Comparison of ENCODE assay signal across 16 cellular contexts in genomic region chr11:116864531-116864930, GRCh38. TPM values are rescaled to one million over a fixed set of nuclear protein-coding genes. Genes with fewer than 3 reads are reported as not detected.
"Had no signal": no experiment of that assay in that cellular context is flagged by ENCODE, and none has a peak within 500 bp of the region (broad histone marks: within the 10 kb centered on the region; RNA-seq: fewer than 3 reads in every experiment).

No MANE protein-coding gene starts in this region.

- H3K27ac ChIP-seq: coronary artery, skin epidermis, thyroid gland, vagina had no signal

- H3K9me3 ChIP-seq: thyroid gland, vagina had no signal

- H3K4me3 Mint-ChIP-seq: activated CD4-positive, alpha-beta memory T cell treated with anti-CD3 and anti-CD28 coated beads, Interleukin-2, amount 10 ng/mL, durations not matched to agents 7 days and 5 days; activated naive CD8-positive, alpha-beta T cell treated with anti-CD3 and anti-CD28 coated beads, Interleukin-2, amount 10 ng/mL, durations not matched to agents 7 days and 5 days; naive thymus-derived CD4-positive, alpha-beta T cell; T-helper 2 cell treated with Interferon-gamma antibody and Interleukin-4, amounts not matched to agents 5 μg/mL and 100 μg/mL, for 36 hours had no signal

- H3K9me3 Mint-ChIP-seq: activated CD4-positive, alpha-beta memory T cell treated with anti-CD3 and anti-CD28 coated beads, Interleukin-2, amount 10 ng/mL, durations not matched to agents 7 days and 5 days; activated naive CD8-positive, alpha-beta T cell treated with anti-CD3 and anti-CD28 coated beads, Interleukin-2, amount 10 ng/mL, durations not matched to agents 7 days and 5 days; naive thymus-derived CD4-positive, alpha-beta T cell; T-helper 2 cell treated with Interferon-gamma antibody and Interleukin-4, amounts not matched to agents 5 μg/mL and 100 μg/mL, for 36 hours had no signal

- DNase-seq: activated CD4-positive, alpha-beta memory T cell treated with anti-CD3 and anti-CD28 coated beads, Interleukin-2, amount 10 ng/mL, durations not matched to agents 7 days and 5 days; activated naive CD8-positive, alpha-beta T cell treated with anti-CD3 and anti-CD28 coated beads, Interleukin-2, amount 10 ng/mL, durations not matched to agents 7 days and 5 days; activated T-cell treated with anti-CD3 and anti-CD28 coated beads, Interleukin-2, amount 50 U/mL, for 48 hours; aorta; effector CD4-positive, alpha-beta T cell; left cardiac atrium; naive thymus-derived CD4-positive, alpha-beta T cell; thyroid gland had no signal

- H3K27me3 ChIP-seq: thyroid gland, vagina had no signal

- H3K4me3 ChIP-seq: coronary artery, skin epidermis, thyroid gland, vagina had no signal

- H3K4me1 ChIP-seq: thyroid gland, vagina had no signal

- H3K27ac Mint-ChIP-seq: activated CD4-positive, alpha-beta memory T cell treated with anti-CD3 and anti-CD28 coated beads, Interleukin-2, amount 10 ng/mL, durations not matched to agents 7 days and 5 days; activated naive CD8-positive, alpha-beta T cell treated with anti-CD3 and anti-CD28 coated beads, Interleukin-2, amount 10 ng/mL, durations not matched to agents 7 days and 5 days; T-helper 2 cell treated with Interferon-gamma antibody and Interleukin-4, amounts not matched to agents 5 μg/mL and 100 μg/mL, for 36 hours had no signal

- H3K27me3 Mint-ChIP-seq: activated CD4-positive, alpha-beta memory T cell treated with anti-CD3 and anti-CD28 coated beads, Interleukin-2, amount 10 ng/mL, durations not matched to agents 7 days and 5 days; activated naive CD8-positive, alpha-beta T cell treated with anti-CD3 and anti-CD28 coated beads, Interleukin-2, amount 10 ng/mL, durations not matched to agents 7 days and 5 days; naive thymus-derived CD4-positive, alpha-beta T cell had no signal

RNA-seq across cellular contexts. Expression of gene APOA1, which starts 27.1 kb away (rescaled TPM):
- total RNA-seq: activated CD4-positive, alpha-beta memory T cell treated with anti-CD3 and anti-CD28 coated beads, Interleukin-2, amount 10 ng/mL, durations not matched to agents 7 days and 5 days; aorta; bronchial epithelial cell; epithelial cell of proximal tubule had no signal
- polyA plus RNA-seq: naive thymus-derived CD4-positive, alpha-beta T cell had no signal

RNA-seq across cellular contexts. Expression of gene APOC3, which starts 34.8 kb away (rescaled TPM):
- total RNA-seq: activated CD4-positive, alpha-beta memory T cell treated with anti-CD3 and anti-CD28 coated beads, Interleukin-2, amount 10 ng/mL, durations not matched to agents 7 days and 5 days; activated naive CD8-positive, alpha-beta T cell treated with anti-CD3 and anti-CD28 coated beads, Interleukin-2, amount 10 ng/mL, durations not matched to agents 7 days and 5 days; aorta; bronchial epithelial cell; epithelial cell of proximal tubule; left cardiac atrium; lung microvascular endothelial cell; mononuclear cell; naive thymus-derived CD4-positive, alpha-beta T cell; thyroid gland; vagina had no signal
- polyA plus RNA-seq: naive thymus-derived CD4-positive, alpha-beta T cell had no signal

RNA-seq across cellular contexts. Expression of gene APOA4, which starts 41.4 kb away (rescaled TPM):
- total RNA-seq: activated CD4-positive, alpha-beta memory T cell treated with anti-CD3 and anti-CD28 coated beads, Interleukin-2, amount 10 ng/mL, durations not matched to agents 7 days and 5 days; activated naive CD8-positive, alpha-beta T cell treated with anti-CD3 and anti-CD28 coated beads, Interleukin-2, amount 10 ng/mL, durations not matched to agents 7 days and 5 days; aorta; bronchial epithelial cell; epithelial cell of proximal tubule; left cardiac atrium; lung microvascular endothelial cell; mononuclear cell; naive thymus-derived CD4-positive, alpha-beta T cell; thyroid gland; vagina had no signal
- polyA plus RNA-seq: naive thymus-derived CD4-positive, alpha-beta T cell had no signal
